Comparison of ENCODE assay signal across 10 cellular contexts in the genomic region with DNA sequence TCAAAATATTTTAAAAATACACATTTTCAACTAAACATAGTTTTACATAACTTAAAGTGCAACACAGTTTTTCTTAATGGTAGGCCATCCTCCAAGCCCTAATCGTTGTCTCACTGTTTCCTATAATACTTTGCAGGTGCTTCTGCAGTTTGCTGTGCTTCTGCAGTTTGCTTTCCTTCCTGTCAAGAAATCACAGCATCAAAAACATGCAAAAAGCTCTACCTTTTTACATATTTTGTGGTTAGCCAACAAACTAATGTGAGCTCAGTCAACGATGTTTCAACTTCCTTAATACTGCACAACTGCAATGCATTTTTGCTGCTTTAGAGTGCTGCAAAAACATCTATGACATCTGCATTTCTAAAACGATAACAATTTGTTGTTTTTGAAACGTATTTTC. TPM values are rescaled to one million over a fixed set of nuclear protein-coding genes. Genes with fewer than 3 reads are reported as not detected.
DNase-seq lines count a peak whose midpoint lies in the region; ATAC-seq and TF ChIP-seq lines count a peak whose summit lies in the region.
"Had no signal": no experiment of that assay in that cellular context is flagged by ENCODE, and none has a peak within 500 bp of the region (broad histone marks: within the 10 kb centered on the region; RNA-seq: fewer than 3 reads in every experiment).

No MANE protein-coding gene starts in this region.

- no peak for DNase-seq in activated T-cell treated with anti-CD3 and anti-CD28 coated beads, Interleukin-2, amount 50 U/mL, for 72 hours
- DNase-seq in activated T-cell treated with anti-CD3 and anti-CD28 coated beads, Interleukin-2, amount 50 U/mL, for 1 hour = no peak
- peak; percentile 71 for DNase-seq in naive B cell
- no peak for DNase-seq in NCI-H510A treated with DMSO at 0.1 percent for 48 hours (lab: John Stamatoyannopoulos, UW)
- no peak for DNase-seq in lower leg skin (ENCODE audit: low spot score in 2 of 2)
- no peak for DNase-seq in DMS114 treated with DMSO at 0.1 percent for 48 hours (lab: John Stamatoyannopoulos, UW; ENCODE audit: unreplicated experiment)
- DNase-seq: heart left ventricle, NCI-H1930 had no signal

- TF ChIP-seq POLR2A in lower leg skin (IDR thresholded peaks at IDR 0.05) = no peak

- peak overlapping the region; percentile 87 for H3K27ac Mint-ChIP-seq in activated T-cell treated with anti-CD3 and anti-CD28 coated beads, Interleukin-2, amount 50 U/mL, for 72 hours
- H3K27ac Mint-ChIP-seq in naive B cell = peak overlapping the region in 2 of 6 donors; percentile 83 to 87

- ATAC-seq in activated T-cell treated with anti-CD3 and anti-CD28 coated beads, Interleukin-2, amount 50 U/mL, for 72 hours (replicated peaks in 1 of 2) = peak in 1 of 2 donors; percentile 39
- ATAC-seq in GM21717 (IDR thresholded peaks at IDR 0.05; ENCODE audit: unreplicated experiment) = peak; percentile 95
- peak; percentile 78 for ATAC-seq in HG03442 (IDR thresholded peaks at IDR 0.05; ENCODE audit: unreplicated experiment)
- peak; percentile 92 to 95 for ATAC-seq in naive B cell (ENCODE audit: low read depth in 2 of 2)
- ATAC-seq: heart left ventricle had no signal

- H3K4me1 Mint-ChIP-seq in activated T-cell treated with anti-CD3 and anti-CD28 coated beads, Interleukin-2, amount 50 U/mL, for 72 hours (ENCODE audit: low read depth) = peaks cover 73% of the 10 kb centered on the region
- H3K4me1 Mint-ChIP-seq in naive B cell = peaks cover 57 to 70% (median 63%) of the 10 kb centered on the region in 3 donors

- peaks cover 4 to 14% of the 10 kb centered on the region in 2 donors for H3K36me3 Mint-ChIP-seq in activated T-cell treated with anti-CD3 and anti-CD28 coated beads, Interleukin-2, amount 50 U/mL, for 72 hours (ENCODE audit: insufficient read depth in 2 of 2)
- H3K36me3 Mint-ChIP-seq in naive B cell = peaks cover 5 to 11% of the 10 kb centered on the region in 2 donors

- 55 to 60% methylated on average over 4 of the region's 4 CpGs for WGBS in lower leg skin, 2 donors

- H3K9me3 Mint-ChIP-seq in activated T-cell treated with anti-CD3 and anti-CD28 coated beads, Interleukin-2, amount 50 U/mL, for 72 hours = peaks cover 2 to 3% of the 10 kb centered on the region in 2 donors
- peaks cover 0 to 4% (median 0%) of the 10 kb centered on the region in 7 donors for H3K9me3 Mint-ChIP-seq in naive B cell

- no peak for TF ChIP-seq CTCF in lower leg skin (IDR thresholded peaks at IDR 0.05)

- peak overlapping the region in 1 of 2 donors; percentile 59 for H3K4me3 Mint-ChIP-seq in activated T-cell treated with anti-CD3 and anti-CD28 coated beads, Interleukin-2, amount 50 U/mL, for 72 hours
- peak overlapping the region in 5 of 8 donors; percentile 5 to 71 (median 56) for H3K4me3 Mint-ChIP-seq in naive B cell

- no peaks in the 10 kb centered on the region for H3K27me3 Mint-ChIP-seq in activated T-cell treated with anti-CD3 and anti-CD28 coated beads, Interleukin-2, amount 50 U/mL, for 72 hours (ENCODE audit: low read depth)
- no peaks in the 10 kb centered on the region for H3K27me3 Mint-ChIP-seq in naive B cell

- H3K4me3 ChIP-seq in lower leg skin (ENCODE audit: low read depth, poor library complexity, severe bottlenecking) = no peak overlapping the region
- H3K4me3 ChIP-seq: heart left ventricle had no signal

- intact Hi-C loops in lower leg skin (cut with DNase I; ENCODE audit: low total_unique reads) = no loop called here

RNA-seq across cellular contexts. Expression of gene EMB, which starts 25.2 kb away (rescaled TPM):
- 10 to 100 TPM; 68.0 to 94.6 TPM for total RNA-seq in activated T-cell treated with anti-CD3 and anti-CD28 coated beads, Interleukin-2, amount 50 U/mL, for 72 hours
- 100 to 1,000 TPM in 4 of 6 donors, 10 to 100 TPM in 2; 95.7 to 164 (median 113) TPM for polyA plus RNA-seq in naive B cell (ENCODE audit: low read depth in 6 of 6)
- total RNA-seq in lower leg skin = 10 to 100 TPM; 20.0 to 69.2 (median 35.2) TPM
